In genomic region chr3:178002113-178002512, GRCh38 we compare ENCODE assay signal across 12 cellular contexts.
A peak's percentile ranks its signal among the peaks of the same experiment; 100 is the strongest.
DNase-seq lines count a peak whose midpoint lies in the region; ATAC-seq and TF ChIP-seq lines count a peak whose summit lies in the region.
"Had no signal": no experiment of that assay in that cellular context is flagged by ENCODE, and none has a peak within 500 bp of the region (broad histone marks: within the 10 kb centered on the region; RNA-seq: fewer than 3 reads in every experiment).

No MANE protein-coding gene starts in this region.

- H3K27me3 Mint-ChIP-seq in CD4-positive, alpha-beta T cell, result no peaks in the 10 kb centered on the region
- no peaks in the 10 kb centered on the region for H3K27me3 Mint-ChIP-seq in central memory CD8-positive, alpha-beta T cell

- ATAC-seq in CD4-positive, alpha-beta T cell (ENCODE audit: poor library complexity), result no peak
- ATAC-seq in GM19455 (IDR thresholded peaks at IDR 0.05; ENCODE audit: unreplicated experiment) (peak; percentile 10), HG03342 (IDR thresholded peaks at IDR 0.05; ENCODE audit: unreplicated experiment) (no peak)
- no peak for ATAC-seq in central memory CD8-positive, alpha-beta T cell (replicated peaks; ENCODE audit: extremely low read depth, poor library complexity, severe bottlenecking)

- peak overlapping the region; percentile 29 for H3K27ac ChIP-seq in CD4-positive, alpha-beta T cell (ENCODE audit: low read depth, low read length)

- no peaks in the 10 kb centered on the region for H3K9me3 ChIP-seq in CD4-positive, alpha-beta T cell (ENCODE audit: control insufficient read depth, low read length)

- H3K4me1 Mint-ChIP-seq in CD4-positive, alpha-beta T cell (ENCODE audit: low read depth), result peaks cover 61% of the 10 kb centered on the region
- peaks cover 16% of the 10 kb centered on the region for H3K4me1 Mint-ChIP-seq in central memory CD8-positive, alpha-beta T cell

- CTCF ChIA-PET in CD4-positive, alpha-beta T cell (lab: Charles Lee), result no interaction called here

- peaks cover 9% of the 10 kb centered on the region for H3K36me3 Mint-ChIP-seq in CD4-positive, alpha-beta T cell (ENCODE audit: low read depth)
- H3K36me3 Mint-ChIP-seq in central memory CD8-positive, alpha-beta T cell (ENCODE audit: insufficient read depth), result peaks cover 3% of the 10 kb centered on the region

- POLR2A ChIA-PET in CD4-positive, alpha-beta T cell (lab: Charles Lee), result interaction anchor here (0.7 to 1.3 kb wide), 5 partner anchors 9 to 862 kb away, joined by 3 to 4 read pairs (median 3); no protein-coding TSS in a partner anchor

- peak overlapping the region; percentile 69 for H3K4me3 Mint-ChIP-seq in CD4-positive, alpha-beta T cell
- H3K4me3 Mint-ChIP-seq in central memory CD8-positive, alpha-beta T cell, result peak overlapping the region; percentile 38
- H3K4me3 Mint-ChIP-seq: HFFc6 had no signal

- no peak for DNase-seq in CD4-positive, alpha-beta T cell
- DNase-seq in NCI-H524 (lab: John Stamatoyannopoulos, UW), result peak; percentile 26 to 67
- no peak for DNase-seq in central memory CD8-positive, alpha-beta T cell (ENCODE audit: low spot score in 2 of 2)
- no peak for DNase-seq in RPMI8226
- DNase-seq in DMS153 treated with DMSO at 0.1 percent for 48 hours (lab: John Stamatoyannopoulos, UW; ENCODE audit: unreplicated experiment), result no peak
- no peak for DNase-seq in SKM-1 (lab: John Stamatoyannopoulos, UW; ENCODE audit: unreplicated experiment)
- DNase-seq: COR-L47, HFFc6, NCI-H1048, NCI-H526 treated with DMSO at 0.1 percent for 48 hours had no signal

- H3K9me3 Mint-ChIP-seq in CD4-positive, alpha-beta T cell, result peaks cover 6% of the 10 kb centered on the region
- H3K9me3 Mint-ChIP-seq in central memory CD8-positive, alpha-beta T cell, result peaks cover 7% of the 10 kb centered on the region
- H3K9me3 Mint-ChIP-seq: HFFc6 had no signal

- no peaks in the 10 kb centered on the region for H3K27me3 ChIP-seq in CD4-positive, alpha-beta T cell (ENCODE audit: control insufficient read depth, insufficient read depth, low read length)

- H3K27ac Mint-ChIP-seq in CD4-positive, alpha-beta T cell, result peak overlapping the region; percentile 81
- peak overlapping the region; percentile 33 for H3K27ac Mint-ChIP-seq in central memory CD8-positive, alpha-beta T cell (ENCODE audit: low read depth)
- H3K27ac Mint-ChIP-seq: HFFc6 had no signal

- intact Hi-C loops in CD4-positive, alpha-beta T cell (cut with DNase I, micrococcal nuclease), result loop anchor here in 1 of 2 experiments (10.0 kb wide), 1 partner anchor 83 kb away; no protein-coding TSS in a partner anchor

- no peak for TF ChIP-seq CTCF in CD4-positive, alpha-beta T cell (IDR thresholded peaks at IDR 0.05)

Comparison
In these comparisons a context has a peak if more than half of its experiments do, and no peak if none do; other contexts are left out.
1. DNase-seq: peak in NCI-H524 (2 of 2); none in CD4-positive, alpha-beta T cell (0 of 10), central memory CD8-positive, alpha-beta T cell (0 of 2), RPMI8226 (single experiment), DMS153 treated with DMSO at 0.1 percent for 48 hours (single experiment) and SKM-1 (single experiment).